8 cellular contexts compared by ENCODE assay signal in genomic region chr11:76781861-76782500, GRCh38. TPM values are rescaled to one million over a fixed set of nuclear protein-coding genes. Genes with fewer than 3 reads are reported as not detected.
DNase-seq lines count a peak whose midpoint lies in the region; ATAC-seq and TF ChIP-seq lines count a peak whose summit lies in the region.

No MANE protein-coding gene starts in this region.

- H3K36me3 ChIP-seq in hepatocyte (replicated peaks; ENCODE audit: insufficient read depth, low read depth) (no peaks in the 10 kb centered on the region), skeletal muscle satellite cell (ENCODE audit: insufficient read depth, low read length) (no peaks in the 10 kb centered on the region)

- H3K9ac ChIP-seq in skeletal muscle satellite cell (ENCODE audit: low read depth, low read length), result peak overlapping the region; percentile 74

- H3K9me3 Mint-ChIP-seq in activated T-helper 1 cell treated with anti-CD3 and anti-CD28 coated beads, Interleukin-12 subunit alpha, Interleukin-12 subunit beta, Interleukin-2, Interleukin-4 antibody, amounts not matched to agents 30 ng/mL and 10 ng/mL and 1 ng/mL, durations not matched to agents 14 hours and 24 hours and 36 hours, result peaks cover 6% of the 10 kb centered on the region

- H3K4me1 Mint-ChIP-seq in activated T-helper 1 cell treated with anti-CD3 and anti-CD28 coated beads, Interleukin-12 subunit alpha, Interleukin-12 subunit beta, Interleukin-2, Interleukin-4 antibody, amounts not matched to agents 30 ng/mL and 10 ng/mL and 1 ng/mL, durations not matched to agents 14 hours and 24 hours and 36 hours (ENCODE audit: low read depth), result peaks cover 9% of the 10 kb centered on the region

- no peak for ATAC-seq in HG02642 (IDR thresholded peaks at IDR 0.05; ENCODE audit: poor library complexity, unreplicated experiment)

- H3K4me1 ChIP-seq in hepatocyte (ENCODE audit: insufficient read depth) (peaks cover 34% of the 10 kb centered on the region), skeletal muscle satellite cell (ENCODE audit: control insufficient read depth, insufficient read depth, low read length) (peaks cover 11% of the 10 kb centered on the region)

- peak overlapping the region; percentile 80 for H2AFZ ChIP-seq in hepatocyte

- H3K4me2 ChIP-seq in hepatocyte (peak overlapping the region; percentile 86), skeletal muscle satellite cell (ENCODE audit: low read length) (peak overlapping the region; percentile 98)

- peaks cover 46% of the 10 kb centered on the region for H3K27me3 Mint-ChIP-seq in activated T-helper 1 cell treated with anti-CD3 and anti-CD28 coated beads, Interleukin-12 subunit alpha, Interleukin-12 subunit beta, Interleukin-2, Interleukin-4 antibody, amounts not matched to agents 30 ng/mL and 10 ng/mL and 1 ng/mL, durations not matched to agents 14 hours and 24 hours and 36 hours (ENCODE audit: insufficient read depth)

- peak overlapping the region; percentile 73 for H3K4me3 Mint-ChIP-seq in activated T-helper 1 cell treated with anti-CD3 and anti-CD28 coated beads, Interleukin-12 subunit alpha, Interleukin-12 subunit beta, Interleukin-2, Interleukin-4 antibody, amounts not matched to agents 30 ng/mL and 10 ng/mL and 1 ng/mL, durations not matched to agents 14 hours and 24 hours and 36 hours

- no peak for DNase-seq in HFF-Myc (ENCODE audit: extremely low read depth, low read depth)
- DNase-seq in activated T-helper 1 cell treated with anti-CD3 and anti-CD28 coated beads, Interleukin-12 subunit alpha, Interleukin-12 subunit beta, Interleukin-2, Interleukin-4 antibody, amounts not matched to agents 30 ng/mL and 10 ng/mL and 1 ng/mL, durations not matched to agents 14 hours and 24 hours and 36 hours (ENCODE audit: low spot score), result no peak
- no peak for DNase-seq in hepatocyte (ENCODE audit: low spot score)
- DNase-seq in NCI-H1694 (lab: John Stamatoyannopoulos, UW), result no peak
- no peak for DNase-seq in COLO668 (lab: John Stamatoyannopoulos, UW; ENCODE audit: unreplicated experiment)
- no peak for DNase-seq in activated CD8-positive, alpha-beta memory T cell treated with anti-CD3 and anti-CD28 coated beads, Interleukin-2, amount 50 U/mL, for 48 hours

- H3K27me3 ChIP-seq in hepatocyte, result no peaks in the 10 kb centered on the region
- peaks cover 34% of the 10 kb centered on the region for H3K27me3 ChIP-seq in skeletal muscle satellite cell (ENCODE audit: control insufficient read depth, insufficient read depth, low read length)

- peaks cover 43% of the 10 kb centered on the region for H3K79me2 ChIP-seq in hepatocyte

- H3K27ac ChIP-seq in hepatocyte, result peak overlapping the region; percentile 99

- intact Hi-C loops in activated T-helper 1 cell treated with anti-CD3 and anti-CD28 coated beads, Interleukin-12 subunit alpha, Interleukin-12 subunit beta, Interleukin-2, Interleukin-4 antibody, amounts not matched to agents 30 ng/mL and 10 ng/mL and 1 ng/mL, durations not matched to agents 14 hours and 24 hours and 36 hours (cut with micrococcal nuclease), result loop anchor here (1.0 to 2.0 kb wide), 3 partner anchors 13 to 22 kb away; no protein-coding TSS in a partner anchor

- no peak overlapping the region for H3K27ac Mint-ChIP-seq in activated T-helper 1 cell treated with anti-CD3 and anti-CD28 coated beads, Interleukin-12 subunit alpha, Interleukin-12 subunit beta, Interleukin-2, Interleukin-4 antibody, amounts not matched to agents 30 ng/mL and 10 ng/mL and 1 ng/mL, durations not matched to agents 14 hours and 24 hours and 36 hours

- peaks cover 24% of the 10 kb centered on the region for H4K20me1 ChIP-seq in hepatocyte (ENCODE audit: insufficient read depth, poor library complexity, severe bottlenecking)

- no peaks in the 10 kb centered on the region for H3K9me3 ChIP-seq in hepatocyte (ENCODE audit: low read depth)
- no peaks in the 10 kb centered on the region for H3K9me3 ChIP-seq in skeletal muscle satellite cell (replicated peaks; ENCODE audit: low read length)

- no peaks in the 10 kb centered on the region for H3K9me2 ChIP-seq in hepatocyte (replicated peaks; ENCODE audit: insufficient read depth)

- peak overlapping the region; percentile 87 for H3K4me3 ChIP-seq in HFF-Myc (replicated peaks; ENCODE audit: low read depth, low read length)
- peak overlapping the region; percentile 62 for H3K4me3 ChIP-seq in hepatocyte
- H3K4me3 ChIP-seq in skeletal muscle satellite cell (ENCODE audit: low read length), result peak overlapping the region; percentile 91

- TF ChIP-seq CTCF in HFF-Myc (IDR thresholded peaks at IDR 0.05; ENCODE audit: low read depth, low read length, missing control alignments) (no peak), hepatocyte (IDR thresholded peaks at IDR 0.05; ENCODE audit: poor library complexity) (no peak)

- H3K36me3 Mint-ChIP-seq in activated T-helper 1 cell treated with anti-CD3 and anti-CD28 coated beads, Interleukin-12 subunit alpha, Interleukin-12 subunit beta, Interleukin-2, Interleukin-4 antibody, amounts not matched to agents 30 ng/mL and 10 ng/mL and 1 ng/mL, durations not matched to agents 14 hours and 24 hours and 36 hours (ENCODE audit: low read depth), result peaks cover 3% of the 10 kb centered on the region

- 27% methylated on average over 4 of the region's 4 CpGs for WGBS in hepatocyte (ENCODE audit: low lambda C conversion rate, missing lambda C conversion rate)

RNA-seq across cellular contexts. Expression of gene TSKU, which starts 1.2 kb away (rescaled TPM):
- total RNA-seq in activated T-helper 1 cell treated with anti-CD3 and anti-CD28 coated beads, Interleukin-12 subunit alpha, Interleukin-12 subunit beta, Interleukin-2, Interleukin-4 antibody, amounts not matched to agents 30 ng/mL and 10 ng/mL and 1 ng/mL, durations not matched to agents 14 hours and 24 hours and 36 hours, result 0.91 and 1.1 TPM in 2 replicates
- total RNA-seq in hepatocyte, result 61.9 and 62.9 TPM in 2 replicates
- polyA plus RNA-seq in hepatocyte, result 73.7 and 81.9 TPM in 2 replicates
- total RNA-seq in skeletal muscle satellite cell (2012; rRNA removed), result 18.8 and 28.0 TPM in 2 replicates

Comparison
In these comparisons a context has a peak if more than half of its experiments do, and no peak if none do; other contexts are left out.
1. RNA of gene TSKU, which starts 1.2 kb away (total RNA-seq): 61.9 to 62.9 TPM in hepatocyte; 0.91 to 1.1 TPM in activated T-helper 1 cell treated with anti-CD3 and anti-CD28 coated beads, Interleukin-12 subunit alpha, Interleukin-12 subunit beta, Interleukin-2, Interleukin-4 antibody, amounts not matched to agents 30 ng/mL and 10 ng/mL and 1 ng/mL, durations not matched to agents 14 hours and 24 hours and 36 hours; every median in the first group is over 10 times any median in the second.
2. Peak in every context shown above with its lines, with median percentiles within 50 percentile points of each other: H3K4me3 ChIP-seq.